8 cellular contexts compared by ENCODE assay signal in genomic region chr14:103260629-103261124, GRCh38.
A peak's percentile ranks its signal among the peaks of the same experiment; 100 is the strongest.
DNase-seq lines count a peak whose midpoint lies in the region; ATAC-seq and TF ChIP-seq lines count a peak whose summit lies in the region.

No MANE protein-coding gene starts in this region.

- TF ChIP-seq CTCF in epithelial cell of proximal tubule (conservative IDR thresholded peaks at IDR 0.05; ENCODE audit: low read depth, low read length) = no peak
- no peak for TF ChIP-seq CTCF in omental fat pad (IDR thresholded peaks at IDR 0.05)

- DNase-seq in DMS 273 (lab: John Stamatoyannopoulos, UW; ENCODE audit: unreplicated experiment) = peak; percentile 64
- no peak for DNase-seq in DMS 273 treated with DMSO at 0.1 percent for 48 hours (lab: John Stamatoyannopoulos, UW)
- DNase-seq in NCI-H69 (lab: John Stamatoyannopoulos, UW) = peak; percentile 46
- DNase-seq in epithelial cell of proximal tubule (ENCODE audit: low read depth) = peak; percentile 83
- DNase-seq in omental fat pad (ENCODE audit: low spot score) = no peak
- DNase-seq in NOMO-1 (lab: John Stamatoyannopoulos, UW; ENCODE audit: unreplicated experiment in 2 of 2) = no peak
- DNase-seq in KG1 (lab: John Stamatoyannopoulos, UW) = no peak

- peak; percentile 91 for ATAC-seq in omental fat pad (ENCODE audit: low FRiP score)
- ATAC-seq in HG03108 (IDR thresholded peaks at IDR 0.05; ENCODE audit: unreplicated experiment) = no peak

- peak overlapping the region; percentile 58 for H3K4me3 ChIP-seq in epithelial cell of proximal tubule (ENCODE audit: low read depth, low read length)

Comparison
In these comparisons a context has a peak if more than half of its experiments do, and no peak if none do; other contexts are left out.
1. DNase-seq: peak in DMS 273 (single experiment), NCI-H69 (single experiment) and epithelial cell of proximal tubule (single experiment); none in DMS 273 treated with DMSO at 0.1 percent for 48 hours (single experiment), omental fat pad (single experiment), NOMO-1 (0 of 2) and KG1 (single experiment).